ENCODE assay signal across 1 cellular context in genomic region chr17:27519550-27519949, GRCh38.
TF ChIP-seq lines count a peak whose summit lies in the region.

No MANE protein-coding gene starts in this region.

TF ChIP-seq in GM12878, 131 proteins besides CTCF, POLR2A, EP300 and RAD21 (continued from another document):
- TF ChIP-seq CEBPZ (IDR thresholded peaks at IDR 0.05; ENCODE audit: low read depth, low read length), result no peak
